Comparison of ENCODE assay signal across 15 cellular contexts in genomic region chrX:10172867-10173266, GRCh38. TPM values are rescaled to one million over a fixed set of nuclear protein-coding genes. Genes with fewer than 3 reads are reported as not detected.
A peak's percentile ranks its signal among the peaks of the same experiment; 100 is the strongest.
DNase-seq lines count a peak whose midpoint lies in the region; ATAC-seq and TF ChIP-seq lines count a peak whose summit lies in the region.
"Had no signal": no experiment of that assay in that cellular context is flagged by ENCODE, and none has a peak within 500 bp of the region (broad histone marks: within the 10 kb centered on the region; RNA-seq: fewer than 3 reads in every experiment).

No MANE protein-coding gene starts in this region.

- TF ChIP-seq EP300 in ovary (IDR thresholded peaks at IDR 0.05): no peak

- H3K27ac Mint-ChIP-seq in WTC11 (peak overlapping the region; percentile 99), glutamatergic neuron (ENCODE audit: unreplicated experiment) (no peak overlapping the region), HFFc6 (no peak overlapping the region)
- H3K27ac Mint-ChIP-seq in stimulated activated naive CD8-positive, alpha-beta T cell treated with anti-CD3 and anti-CD28 coated beads, Interleukin-15, amount 100 ng/mL, for 72 hours: no peak overlapping the region
- H3K27ac Mint-ChIP-seq: activated CD4-positive, alpha-beta memory T cell treated with anti-CD3 and anti-CD28 coated beads for 36 hours had no signal

- WGBS in ovary, 3 donors: 28 to 49% (median 28%) methylated on average over 11 of the region's 11 CpGs

- peak overlapping the region; percentile 65 for H3K4me3 Mint-ChIP-seq in WTC11
- peak overlapping the region; percentile 11 for H3K4me3 Mint-ChIP-seq in glutamatergic neuron (ENCODE audit: unreplicated experiment)
- H3K4me3 Mint-ChIP-seq in stimulated activated naive CD8-positive, alpha-beta T cell treated with anti-CD3 and anti-CD28 coated beads, Interleukin-15, amount 100 ng/mL, for 72 hours: no peak overlapping the region
- H3K4me3 Mint-ChIP-seq in HFFc6: no peak overlapping the region
- H3K4me3 Mint-ChIP-seq: activated CD4-positive, alpha-beta memory T cell treated with anti-CD3 and anti-CD28 coated beads for 36 hours had no signal

- H3K27ac ChIP-seq in BLaER1 treated with 17β-estradiol and CSF1 and Interleukin-3, amounts not matched to agents 10 nM and 100 nM: no peak overlapping the region
- H3K27ac ChIP-seq in ovary: peak overlapping the region; percentile 3 to 74
- H3K27ac ChIP-seq: HL-60 had no signal

- TF ChIP-seq POLR2A in ovary (IDR thresholded peaks at IDR 0.05): no peak

- ATAC-seq in WTC11: peak; percentile 57
- no peak for ATAC-seq in omental fat pad (ENCODE audit: low FRiP score)
- ATAC-seq in stimulated activated naive CD8-positive, alpha-beta T cell treated with anti-CD3 and anti-CD28 coated beads, Interleukin-15, amount 100 ng/mL, for 72 hours: no peak
- no peak for ATAC-seq in HG02678 (IDR thresholded peaks at IDR 0.05; ENCODE audit: unreplicated experiment)

- TF ChIP-seq CTCF in WTC11 (IDR thresholded peaks at IDR 0.05) (no peak), glutamatergic neuron (IDR thresholded peaks at IDR 0.05; ENCODE audit: partially characterized antibody, unreplicated experiment) (no peak), ovary (IDR thresholded peaks at IDR 0.05) (no peak), omental fat pad (IDR thresholded peaks at IDR 0.05) (no peak), HFFc6 (IDR thresholded peaks at IDR 0.05) (no peak)

- intact Hi-C loops in ovary (cut with DNase I): no loop called here

- no peaks in the 10 kb centered on the region for H3K36me3 ChIP-seq in BLaER1 treated with 17β-estradiol and CSF1 and Interleukin-3, amounts not matched to agents 10 nM and 100 nM
- no peaks in the 10 kb centered on the region for H3K36me3 ChIP-seq in ovary

- POLR2A ChIA-PET in WTC11 (lab: Charles Lee): interaction anchor here (1.1 kb wide), 1 partner anchor 447 kb away, joined by 4 read pairs; no protein-coding TSS in a partner anchor

- no peaks in the 10 kb centered on the region for H4K20me1 ChIP-seq in BLaER1 treated with 17β-estradiol and CSF1 and Interleukin-3, amounts not matched to agents 10 nM and 100 nM

- H3K4me2 ChIP-seq in BLaER1 treated with 17β-estradiol and CSF1 and Interleukin-3, amounts not matched to agents 10 nM and 100 nM: peak overlapping the region; percentile 13 to 71 (median 30); a peak in 18 of 22 replicates

- H3K4me3 ChIP-seq in BLaER1 treated with 17β-estradiol and CSF1 and Interleukin-3, amounts not matched to agents 10 nM and 100 nM: no peak overlapping the region
- H3K4me3 ChIP-seq in ovary: no peak overlapping the region

- peaks cover 6 to 55% (median 33%) of the 10 kb centered on the region in 11 experiments; a peak in 19 of 22 replicates for H3K27me3 ChIP-seq in BLaER1 treated with 17β-estradiol and CSF1 and Interleukin-3, amounts not matched to agents 10 nM and 100 nM
- no peaks in the 10 kb centered on the region for H3K27me3 ChIP-seq in ovary

- CTCF ChIA-PET in WTC11 (lab: Charles Lee): interaction anchor here (1.0 to 1.6 kb wide), 2 partner anchors 17 to 53 kb away, joined by 4 read pairs; no protein-coding TSS in a partner anchor

- H3K27me3 Mint-ChIP-seq in WTC11 (ENCODE audit: low read depth) (no peaks in the 10 kb centered on the region; the same call in 1 of the 2 replicates), glutamatergic neuron (ENCODE audit: unreplicated experiment) (peaks cover 6% of the 10 kb centered on the region), HFFc6 (ENCODE audit: insufficient read depth) (no peaks in the 10 kb centered on the region; the same call in 1 of the 2 replicates)
- peaks cover 33% of the 10 kb centered on the region for H3K27me3 Mint-ChIP-seq in stimulated activated naive CD8-positive, alpha-beta T cell treated with anti-CD3 and anti-CD28 coated beads, Interleukin-15, amount 100 ng/mL, for 72 hours

- peaks cover 17 to 72% (median 35%) of the 10 kb centered on the region in 10 experiments for H3K4me1 ChIP-seq in BLaER1 treated with 17β-estradiol and CSF1 and Interleukin-3, amounts not matched to agents 10 nM and 100 nM
- peaks cover 13% of the 10 kb centered on the region for H3K4me1 ChIP-seq in ovary (ENCODE audit: insufficient read depth)

- H3K9me3 ChIP-seq in BLaER1 treated with 17β-estradiol and CSF1 and Interleukin-3, amounts not matched to agents 10 nM and 100 nM (replicated peaks in 1 of 11): no peaks in the 10 kb centered on the region
- H3K9me3 ChIP-seq in ovary: no peaks in the 10 kb centered on the region

- peak; percentile 16 for DNase-seq in WTC11 (ENCODE audit: low spot score)
- no peak for DNase-seq in glutamatergic neuron
- DNase-seq in ovary: no peak
- no peak for DNase-seq in omental fat pad (ENCODE audit: low spot score)
- DNase-seq in stimulated activated naive CD8-positive, alpha-beta T cell treated with anti-CD3 and anti-CD28 coated beads, Interleukin-15, amount 100 ng/mL, for 72 hours: no peak
- DNase-seq in HFFc6: no peak
- DNase-seq: activated CD4-positive, alpha-beta memory T cell treated with anti-CD3 and anti-CD28 coated beads for 36 hours; effector memory CD4-positive, alpha-beta T cell; NCI-H2081; NCI-H82; Right ventricle myocardium superior; stimulated activated CD4-positive, alpha-beta T cell treated with anti-CD3 and anti-CD28 coated beads, Interleukin-15, amount 100 ng/mL, for 24 hours had no signal

- H3K9me3 Mint-ChIP-seq in WTC11 (no peaks in the 10 kb centered on the region), glutamatergic neuron (ENCODE audit: unreplicated experiment) (peaks cover 7% of the 10 kb centered on the region), HFFc6 (no peaks in the 10 kb centered on the region)
- H3K9me3 Mint-ChIP-seq in stimulated activated naive CD8-positive, alpha-beta T cell treated with anti-CD3 and anti-CD28 coated beads, Interleukin-15, amount 100 ng/mL, for 72 hours: no peaks in the 10 kb centered on the region
- H3K9me3 Mint-ChIP-seq: activated CD4-positive, alpha-beta memory T cell treated with anti-CD3 and anti-CD28 coated beads for 36 hours had no signal

- peaks cover 35% of the 10 kb centered on the region for H3K4me1 Mint-ChIP-seq in WTC11
- peaks cover 38% of the 10 kb centered on the region for H3K4me1 Mint-ChIP-seq in glutamatergic neuron (ENCODE audit: low read depth, unreplicated experiment)
- H3K4me1 Mint-ChIP-seq in stimulated activated naive CD8-positive, alpha-beta T cell treated with anti-CD3 and anti-CD28 coated beads, Interleukin-15, amount 100 ng/mL, for 72 hours: peaks cover 14% of the 10 kb centered on the region
- H3K4me1 Mint-ChIP-seq in HFFc6 (ENCODE audit: low read depth): peaks cover 18% of the 10 kb centered on the region

- H3K9ac ChIP-seq in BLaER1 treated with 17β-estradiol and CSF1 and Interleukin-3, amounts not matched to agents 10 nM and 100 nM: no peak overlapping the region

- H3K36me3 Mint-ChIP-seq in WTC11 (no peaks in the 10 kb centered on the region), glutamatergic neuron (ENCODE audit: unreplicated experiment) (no peaks in the 10 kb centered on the region), HFFc6 (ENCODE audit: low read depth) (no peaks in the 10 kb centered on the region)
- H3K36me3 Mint-ChIP-seq: activated CD4-positive, alpha-beta memory T cell treated with anti-CD3 and anti-CD28 coated beads for 36 hours had no signal

TF ChIP-seq in WTC11, 78 proteins besides CTCF, POLR2A, EP300 and RAD21 (continues in another document):
- TF ChIP-seq FOXP1 (CRISPR knock-in tag; IDR thresholded peaks at IDR 0.05; ENCODE audit: borderline replicate concordance) (no peak), TEAD1 (CRISPR knock-in tag; IDR thresholded peaks at IDR 0.05) (no peak), ATF6 (CRISPR knock-in tag; IDR thresholded peaks at IDR 0.05) (no peak), HMGXB4 (CRISPR knock-in tag; IDR thresholded peaks at IDR 0.05) (no peak), TP53 (CRISPR knock-in tag; IDR thresholded peaks at IDR 0.05) (no peak), ZNF263 (CRISPR knock-in tag; IDR thresholded peaks at IDR 0.05; ENCODE audit: low read depth) (no peak), ZNF219 (CRISPR knock-in tag; IDR thresholded peaks at IDR 0.05; ENCODE audit: borderline replicate concordance) (no peak), SP1 (CRISPR knock-in tag; conservative IDR thresholded peaks at IDR 0.05) (no peak)

RNA-seq across cellular contexts. Expression of gene CLCN4, which starts 16.1 kb away (rescaled TPM):
- 8.1 to 8.9 TPM (median 8.7 TPM) in 3 replicates for total RNA-seq in WTC11 (2021)
- total RNA-seq in glutamatergic neuron (ENCODE audit: unreplicated experiment): 64.7 TPM
- 1 to 10 TPM in 6 of 7 donors, under 1 TPM in 1; 0.36 to 4.2 (median 3.1) TPM for total RNA-seq in ovary
- 1 to 10 TPM in 1 of 2 donors, under 1 TPM in 1; 0.92 to 3.0 TPM for polyA plus RNA-seq in ovary
- total RNA-seq in omental fat pad: 1 to 10 TPM; 1.2 to 3.9 (median 2.3) TPM
- under 1 TPM in 2 of 6 experiments, not detected in 4; 0.14 to 0.17 TPM for total RNA-seq in HFFc6 (2021; fragmentation: NEBNext Ultra II Directional; extraction: Animal tissue kit (Norgen Biotek cat#: 25700))
- total RNA-seq: activated CD4-positive, alpha-beta memory T cell treated with anti-CD3 and anti-CD28 coated beads for 36 hours had no signal

Comparison
In these comparisons a context has a peak if more than half of its experiments do, and no peak if none do; other contexts are left out.
1. H3K27ac ChIP-seq: peak in ovary (2 of 2); none in BLaER1 treated with 17β-estradiol and CSF1 and Interleukin-3, amounts not matched to agents 10 nM and 100 nM (0 of 11).
2. H3K4me3 Mint-ChIP-seq: peak in WTC11 (single experiment) and glutamatergic neuron (single experiment); none in stimulated activated naive CD8-positive, alpha-beta T cell treated with anti-CD3 and anti-CD28 coated beads, Interleukin-15, amount 100 ng/mL, for 72 hours (0 of 2) and HFFc6 (single experiment).